Comparison of ENCODE assay signal across 1 cellular context in the genomic region with DNA sequence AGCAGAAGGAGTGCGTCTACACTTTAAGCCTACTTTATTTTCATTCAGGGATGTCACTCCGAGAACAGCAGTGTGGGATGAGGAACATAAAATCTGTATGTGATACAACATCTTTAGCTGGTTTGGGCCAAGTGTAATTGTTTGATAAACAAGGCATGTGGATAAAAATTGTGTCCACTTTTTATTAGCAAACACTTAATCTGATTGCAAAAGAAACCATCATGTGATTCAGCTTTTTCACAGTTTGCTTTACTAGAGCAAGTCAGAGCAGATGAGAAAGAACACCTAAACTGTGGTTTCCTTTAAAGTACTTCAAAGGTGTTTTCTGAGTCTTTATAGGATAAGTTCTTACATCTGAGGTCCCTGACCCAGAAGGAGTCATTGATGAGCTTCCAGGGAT.
TF ChIP-seq lines count a peak whose summit lies in the region.

No MANE protein-coding gene starts in this region.

TF ChIP-seq in IMR-90, 13 proteins besides CTCF, POLR2A, EP300 and RAD21 (continued from another document):
- no peak for TF ChIP-seq MAZ (IDR thresholded peaks at IDR 0.05; ENCODE audit: borderline replicate concordance, low read depth, low read length)
TF ChIP-seq in IMR-90: peak in this region for 0.
